31 cellular contexts compared by ENCODE assay signal in the genomic region with DNA sequence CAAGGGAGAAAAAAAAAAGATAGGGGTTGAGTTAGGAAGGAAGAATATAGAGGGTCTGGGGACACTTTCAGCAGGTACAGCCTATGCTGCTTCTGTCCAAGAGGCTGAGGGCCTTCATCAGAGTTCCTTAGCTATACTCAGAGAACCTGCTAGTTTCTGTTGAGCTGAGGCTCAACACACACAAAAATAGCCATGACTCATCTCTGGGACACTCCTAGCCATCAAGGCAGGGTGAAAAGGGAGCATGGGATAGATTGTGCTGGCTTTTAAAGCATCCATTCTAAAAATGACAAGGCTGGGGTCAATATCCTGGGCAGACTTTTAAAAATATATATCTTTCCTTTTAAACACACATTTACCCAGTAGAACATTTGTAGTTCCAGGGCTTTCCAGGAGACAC. TPM values are rescaled to one million over a fixed set of nuclear protein-coding genes. Genes with fewer than 3 reads are reported as not detected.
DNase-seq lines count a peak whose midpoint lies in the region; ATAC-seq and TF ChIP-seq lines count a peak whose summit lies in the region.
"Had no signal": no experiment of that assay in that cellular context is flagged by ENCODE, and none has a peak within 500 bp of the region (broad histone marks: within the 10 kb centered on the region; RNA-seq: fewer than 3 reads in every experiment).

No MANE protein-coding gene starts in this region.

- H3K27me3 ChIP-seq in heart right ventricle = no peaks in the 10 kb centered on the region
- no peaks in the 10 kb centered on the region for H3K27me3 ChIP-seq in psoas muscle (ENCODE audit: insufficient read depth in 3 of 3, low read length in 2 of 3)
- H3K27me3 ChIP-seq in uterus = no peaks in the 10 kb centered on the region
- H3K27me3 ChIP-seq: BLaER1, body of pancreas had no signal

- peak; percentile 42 to 94 (median 86) for ATAC-seq in heart right ventricle
- peak; percentile 80 to 84 (median 82) for ATAC-seq in psoas muscle
- ATAC-seq in HG03175 (IDR thresholded peaks at IDR 0.05; ENCODE audit: unreplicated experiment) = no peak
- ATAC-seq: activated naive CD8-positive, alpha-beta T cell treated with anti-CD3 and anti-CD28 coated beads, Interleukin-2, amount 50 U/mL, for 24 hours; body of pancreas; PC-3 had no signal

- H3K4me3 ChIP-seq in heart right ventricle (no peak overlapping the region), psoas muscle (no peak overlapping the region), uterus (no peak overlapping the region)
- H3K4me3 ChIP-seq: BLaER1, body of pancreas, skin epidermis, thoracic aorta had no signal

- in situ Hi-C loops in GM13976 (cut with MboI; ENCODE audit: low sequenced_read_pairs, unreplicated experiment) = no loop called here

- TF ChIP-seq CTCF in heart right ventricle (IDR thresholded peaks at IDR 0.05) (no peak), psoas muscle (IDR thresholded peaks at IDR 0.05) (no peak), GM13976 (IDR thresholded peaks at IDR 0.05; ENCODE audit: borderline replicate concordance, control extremely low read depth, extremely low read depth, insufficient read depth, missing control alignments) (no peak), uterus (IDR thresholded peaks at IDR 0.05) (no peak)

- peak overlapping the region in 6 of 10 donors; percentile 13 to 68 (median 52) for H3K27ac ChIP-seq in heart right ventricle
- peak overlapping the region; percentile 64 for H3K27ac ChIP-seq in psoas muscle
- no peak overlapping the region for H3K27ac ChIP-seq in uterus
- H3K27ac ChIP-seq: BLaER1, body of pancreas, skin epidermis, thoracic aorta, WERI-Rb-1 had no signal

- peak; percentile 70 for DNase-seq in EH (ENCODE audit: low read depth)
- peak; percentile 1 for DNase-seq in amniotic stem cell (lab: John Stamatoyannopoulos, UW)
- no peak for DNase-seq in heart right ventricle
- no peak for DNase-seq in psoas muscle
- DNase-seq in GM13976 (ENCODE audit: low spot score) = no peak
- no peak for DNase-seq in NCI-H446 (lab: John Stamatoyannopoulos, UW)
- DNase-seq in uterus = no peak
- DNase-seq: activated CD4-positive, alpha-beta T cell treated with anti-CD3 and anti-CD28 coated beads for 48 hours; activated naive CD8-positive, alpha-beta T cell treated with anti-CD3 and anti-CD28 coated beads, Interleukin-2, amount 50 U/mL, for 24 hours; activated T-cell treated with anti-CD3 and anti-CD28 coated beads, Interleukin-2, amount 50 U/mL, for 1 hour; body of pancreas; DMS79 treated with DMSO at 0.1 percent for 48 hours; head of caudate nucleus; Karpas-422; MV-4-11; NCI-H1436 treated with DMSO at 0.1 percent for 48 hours; NCI-H2107; PC-3; SHP77; T-helper 9 cell; WERI-Rb-1 had no signal

- H3K9me3 ChIP-seq in heart right ventricle (no peaks in the 10 kb centered on the region), psoas muscle (no peaks in the 10 kb centered on the region), uterus (no peaks in the 10 kb centered on the region)
- H3K9me3 ChIP-seq: BLaER1, body of pancreas, thoracic aorta had no signal

- peaks cover 0 to 22% (median 0%) of the 10 kb centered on the region in 9 donors for H3K4me1 ChIP-seq in heart right ventricle
- H3K4me1 ChIP-seq in psoas muscle = peaks cover 39% of the 10 kb centered on the region
- H3K4me1 ChIP-seq in uterus = no peaks in the 10 kb centered on the region
- H3K4me1 ChIP-seq: BLaER1, body of pancreas had no signal

- intact Hi-C loops in heart right ventricle (cut with DNase I) (no loop called here), psoas muscle (cut with DNase I) (no loop called here), uterus (cut with DNase I; ENCODE audit: low total_unique reads) (loop anchor here (10.0 kb wide), 1 partner anchor 480 kb away; no protein-coding TSS in a partner anchor)

- TF ChIP-seq POLR2A in uterus (IDR thresholded peaks at IDR 0.05) = no peak

- H3K36me3 ChIP-seq in heart right ventricle (no peaks in the 10 kb centered on the region), psoas muscle (ENCODE audit: insufficient read depth in 1 of 2, low read depth in 1 of 2) (no peaks in the 10 kb centered on the region), uterus (no peaks in the 10 kb centered on the region)
- H3K36me3 ChIP-seq: BLaER1, thoracic aorta, WERI-Rb-1 had no signal

RNA-seq across cellular contexts. Expression of a gene that starts 2.8 kb away (rescaled TPM):
- total RNA-seq in heart right ventricle (not detected), psoas muscle (1 to 10 TPM in 1 of 4 donors, under 1 TPM in 2, not detected in 1; 0.21 to 4.0 (median 0.32) TPM), uterus (not detected)
- polyA plus RNA-seq in heart right ventricle (not detected), psoas muscle (under 1 TPM in 2 of 3 donors, not detected in 1; 0.08 to 0.66 TPM)
- total RNA-seq: A673; activated CD8-positive, alpha-beta memory T cell treated with anti-CD3 and anti-CD28 coated beads for 36 hours; body of pancreas; cerebellum; endothelial cell of umbilical vein; NCI-H460; PC-3; progenitor cell of endocrine pancreas; thoracic aorta had no signal
- polyA plus RNA-seq: endothelial cell of umbilical vein had no signal

RNA-seq across cellular contexts. Expression of a gene that starts 35.0 kb away (rescaled TPM):
- total RNA-seq in heart right ventricle = not detected
- polyA plus RNA-seq in heart right ventricle = under 1 TPM in 1 of 2 donors, not detected in 1; 0.23 TPM
- total RNA-seq in psoas muscle = not detected
- polyA plus RNA-seq in psoas muscle = under 1 TPM in 2 of 3 donors, not detected in 1; 0.23 to 0.85 TPM
- under 1 TPM in 1 of 4 donors, not detected in 3; 0.90 TPM for total RNA-seq in uterus
- total RNA-seq: A673; activated CD8-positive, alpha-beta memory T cell treated with anti-CD3 and anti-CD28 coated beads for 36 hours; endothelial cell of umbilical vein; NCI-H460; PC-3; thoracic aorta had no signal
- polyA plus RNA-seq: endothelial cell of umbilical vein had no signal

RNA-seq across cellular contexts. Expression of a gene that starts 40.1 kb away (rescaled TPM):
- total RNA-seq in heart right ventricle (100 to 1,000 TPM in 2 of 10 donors, 10 to 100 TPM in 8; 27.9 to 154 (median 51.7) TPM), psoas muscle (100 to 1,000 TPM; 235 to 524 (median 312) TPM), uterus (100 to 1,000 TPM in 1 of 4 donors, 10 to 100 TPM in 2, 1 to 10 TPM in 1; 6.6 to 188 (median 51.0) TPM)
- polyA plus RNA-seq in heart right ventricle (10 to 100 TPM; 33.9 to 52.2 TPM), psoas muscle (100 to 1,000 TPM in 2 of 3 donors, 10 to 100 TPM in 1; 43.2 to 276 (median 172) TPM)

Comparison
In these comparisons a context has a peak if more than half of its experiments do, and no peak if none do; other contexts are left out.
1. DNase-seq: peak in EH (single experiment) and amniotic stem cell (single experiment); none in heart right ventricle (0 of 2), psoas muscle (0 of 2), GM13976 (single experiment), NCI-H446 (0 of 2) and uterus (0 of 2).
2. H3K27ac ChIP-seq: peak in heart right ventricle (6 of 10) and psoas muscle (single experiment); none in uterus (0 of 2).